Comparison of ENCODE assay signal across 23 cellular contexts in the genomic region with DNA sequence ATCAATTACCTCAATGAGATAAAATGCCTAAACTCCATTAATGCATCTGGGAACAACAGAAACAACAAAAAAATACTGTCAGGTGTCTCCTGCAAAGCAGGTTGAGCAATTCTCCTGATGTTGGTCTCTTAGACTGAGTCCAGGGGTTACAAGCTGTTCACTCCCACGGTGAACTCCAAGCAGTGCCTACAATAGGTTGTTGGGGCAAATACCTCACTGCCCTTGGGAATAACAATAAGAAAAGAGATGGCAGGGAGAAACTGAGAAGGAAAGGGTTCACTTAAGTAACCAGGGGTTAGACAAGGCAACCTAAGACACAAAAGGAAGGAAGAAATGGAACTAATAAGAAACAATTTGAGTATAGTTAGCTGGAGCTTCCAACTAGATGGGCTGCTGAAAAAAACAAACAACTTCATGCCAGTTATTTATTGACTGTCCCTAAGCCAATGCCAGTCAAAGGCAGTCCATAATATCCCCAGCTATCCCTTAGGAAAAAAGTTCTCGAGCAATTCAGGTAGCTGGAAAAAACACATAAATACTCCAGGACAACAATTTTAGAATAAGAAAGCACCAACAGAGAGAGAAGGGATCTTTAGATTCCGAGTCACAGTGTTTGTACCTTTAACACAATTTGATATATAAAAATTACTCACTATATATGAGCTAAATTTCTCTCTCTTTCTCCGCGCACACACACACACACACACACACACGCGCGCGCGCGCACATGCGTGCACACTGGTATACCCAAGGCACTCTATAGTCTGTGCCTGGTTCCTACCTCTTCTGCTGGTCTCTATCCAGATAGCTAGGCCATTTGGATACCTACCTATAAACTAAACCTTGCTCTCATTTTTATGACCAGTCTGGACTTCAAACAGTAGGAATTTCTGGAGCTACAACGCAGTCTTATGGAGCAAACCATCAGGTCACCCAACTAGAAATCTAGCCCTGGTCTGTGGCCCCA.
DNase-seq lines count a peak whose midpoint lies in the region; ATAC-seq, FAIRE-seq and TF ChIP-seq lines count a peak whose summit lies in the region.
"Had no signal": no experiment of that assay in that cellular context is flagged by ENCODE, and none has a peak within 500 bp of the region (broad histone marks: within the 10 kb centered on the region; RNA-seq: fewer than 3 reads in every experiment).

No MANE protein-coding gene starts in this region.

- no peaks in the 10 kb centered on the region for H3K79me2 ChIP-seq in H9 (ENCODE audit: insufficient read depth, low read length)

- H3K4me3 Mint-ChIP-seq in H9 = no peak overlapping the region

- no peaks in the 10 kb centered on the region for H3K4me1 ChIP-seq in H9 (ENCODE audit: insufficient read depth, low read length)
- H3K4me1 ChIP-seq in esophagus muscularis mucosa = no peaks in the 10 kb centered on the region
- H3K4me1 ChIP-seq in right lobe of liver = peaks cover 0 to 10% (median 0%) of the 10 kb centered on the region in 4 donors
- peaks cover 5 to 9% of the 10 kb centered on the region in 2 donors for H3K4me1 ChIP-seq in small intestine (ENCODE audit: control insufficient read depth in 2 of 2, insufficient read depth in 1 of 2, low read depth in 1 of 2, low read length in 1 of 2)
- H3K4me1 ChIP-seq in lower lobe of right lung = no peaks in the 10 kb centered on the region
- H3K4me1 ChIP-seq: BE2C, SJSA1 had no signal

- H2BK12ac ChIP-seq in H9 (ENCODE audit: insufficient read length, low read depth, low read length) = no peak overlapping the region

- WGBS in H9 (ENCODE audit: extremely low coverage, insufficient read length, low lambda C conversion rate) = no CpG with 5 or more reads among the region's 13 CpGs
- WGBS in esophagus muscularis mucosa = 88% methylated on average over 13 of the region's 13 CpGs
- 79% methylated on average over 13 of the region's 13 CpGs for WGBS in right lobe of liver (ENCODE audit: insufficient coverage, low coverage, low lambda C conversion rate, missing lambda C conversion rate)
- 80 to 91% (median 88%) methylated on average over 13 of the region's 13 CpGs for whole genome bisulfite sequencing in small intestine, 3 donors

- DNase-seq in H9 (no peak), esophagus muscularis mucosa (ENCODE audit: extremely low spot score) (peak; percentile 89), right lobe of liver (peak in 1 of 3 donors; percentile 62), small intestine (peak; percentile 90), lower lobe of right lung (no peak), NCI-H2171 (lab: John Stamatoyannopoulos, UW) (no peak), NCI-H226 (no peak)
- DNase-seq: 8988T, ACHN, BE2C, Calu3, DMS79 treated with DMSO at 0.1 percent for 48 hours, GF-D8, KBM-7, MV-4-11, NCI-H1105, NCI-H146, NCI-H2029, NCI-H526 treated with DMSO at 0.1 percent for 48 hours, Right ventricle myocardium superior, RPMI8226 had no signal

- H3K36me3 Mint-ChIP-seq in H9 (ENCODE audit: insufficient read depth in 1 of 3, low read depth in 3 of 3) = no peaks in the 10 kb centered on the region

- H3K4me2 ChIP-seq in H9 (ENCODE audit: insufficient read depth, insufficient read length, low read length) = no peak overlapping the region

- TF ChIP-seq POLR2A in esophagus muscularis mucosa (IDR thresholded peaks at IDR 0.05; ENCODE audit: low read depth) (no peak), right lobe of liver (IDR thresholded peaks at IDR 0.05) (no peak)

- no peaks in the 10 kb centered on the region for H3K9me3 Mint-ChIP-seq in H9

- no peak overlapping the region for H4K8ac ChIP-seq in H9 (replicated peaks; ENCODE audit: insufficient read length, low read depth, low read length)

- H3K23ac ChIP-seq in H9 (ENCODE audit: insufficient read length, low read depth, low read length) = no peak overlapping the region

- no peaks in the 10 kb centered on the region for H3K36me3 ChIP-seq in esophagus muscularis mucosa
- H3K36me3 ChIP-seq in right lobe of liver = no peaks in the 10 kb centered on the region
- no peaks in the 10 kb centered on the region for H3K36me3 ChIP-seq in small intestine (ENCODE audit: control insufficient read depth in 2 of 2, insufficient read depth in 2 of 2, low read length in 2 of 2)
- H3K36me3 ChIP-seq in lower lobe of right lung = no peaks in the 10 kb centered on the region
- H3K36me3 ChIP-seq: BE2C, SJSA1 had no signal

- no peak overlapping the region for H3K14ac ChIP-seq in H9 (ENCODE audit: insufficient read depth, low read length)

- no peak overlapping the region for H3K18ac ChIP-seq in H9 (ENCODE audit: insufficient read length, low read depth, low read length)

- peaks cover 3% of the 10 kb centered on the region for H3K27me3 Mint-ChIP-seq in H9 (ENCODE audit: low read depth)

- no peak overlapping the region for H2AK5ac ChIP-seq in H9 (ENCODE audit: insufficient read length, low read length)

- H3K27me3 ChIP-seq in H9 (ENCODE audit: insufficient read depth, low read length) = no peaks in the 10 kb centered on the region
- no peaks in the 10 kb centered on the region for H3K27me3 ChIP-seq in esophagus muscularis mucosa
- no peaks in the 10 kb centered on the region for H3K27me3 ChIP-seq in right lobe of liver
- H3K27me3 ChIP-seq in small intestine (ENCODE audit: control insufficient read depth in 2 of 2, insufficient read depth in 2 of 2, low read length in 2 of 2) = no peaks in the 10 kb centered on the region
- H3K27me3 ChIP-seq in lower lobe of right lung (ENCODE audit: low read depth) = no peaks in the 10 kb centered on the region
- H3K27me3 ChIP-seq: BE2C, SJSA1 had no signal

- H3K79me1 ChIP-seq in H9 (ENCODE audit: insufficient read depth, low read depth, low read length, poor library complexity, severe bottlenecking) = no peaks in the 10 kb centered on the region

- H3K4me1 Mint-ChIP-seq in H9 = peaks cover 2 to 6% of the 10 kb centered on the region in 2 experiments

- H3K27ac Mint-ChIP-seq in H9 = peak overlapping the region in 2 of 3 experiments; percentile 36 to 96; a peak in 1 of 7 replicates

- intact Hi-C loops in esophagus muscularis mucosa (cut with DNase I) (no loop called here), right lobe of liver (cut with DNase I) (no loop called here), lower lobe of right lung (cut with DNase I) (no loop called here)

- no peak overlapping the region for H2BK15ac ChIP-seq in H9 (ENCODE audit: low read depth, low read length)

- TF ChIP-seq CTCF in H9 (conservative IDR thresholded peaks at IDR 0.05) = no peak
- TF ChIP-seq CTCF in esophagus muscularis mucosa (IDR thresholded peaks at IDR 0.05) = no peak
- TF ChIP-seq CTCF in right lobe of liver (IDR thresholded peaks at IDR 0.05) = no peak
- TF ChIP-seq CTCF in lower lobe of right lung (IDR thresholded peaks at IDR 0.05) = no peak

- no peaks in the 10 kb centered on the region for H3K9me3 ChIP-seq in H9 (ENCODE audit: control insufficient read depth, low read depth, low read length)
- no peaks in the 10 kb centered on the region for H3K9me3 ChIP-seq in esophagus muscularis mucosa
- no peaks in the 10 kb centered on the region for H3K9me3 ChIP-seq in right lobe of liver
- no peaks in the 10 kb centered on the region for H3K9me3 ChIP-seq in small intestine (ENCODE audit: control insufficient read depth, low read depth)
- no peaks in the 10 kb centered on the region for H3K9me3 ChIP-seq in lower lobe of right lung
- H3K9me3 ChIP-seq: BE2C, SJSA1 had no signal

- H3K9ac ChIP-seq in H9 (ENCODE audit: extremely low read depth, insufficient read length, low read length) = no peak overlapping the region

- H3K27ac ChIP-seq in H9 (ENCODE audit: insufficient read length, low read depth, low read length) = no peak overlapping the region
- H3K27ac ChIP-seq in esophagus muscularis mucosa (replicated peaks in 1 of 4) = no peak overlapping the region
- peak overlapping the region in 1 of 3 donors; percentile 30 for H3K27ac ChIP-seq in right lobe of liver
- H3K27ac ChIP-seq in small intestine (ENCODE audit: low read depth in 1 of 2, low read length in 1 of 2) = peak overlapping the region in 1 of 2 donors; percentile 72
- no peak overlapping the region for H3K27ac ChIP-seq in lower lobe of right lung
- H3K27ac ChIP-seq: SJSA1 had no signal

- H4K20me1 ChIP-seq in H9 (ENCODE audit: control insufficient read depth, insufficient read depth, insufficient read length) = no peaks in the 10 kb centered on the region

- ATAC-seq in right lobe of liver (peak; percentile 91 to 96 (median 92)), lower lobe of right lung (no peak)

- no peak overlapping the region for H3K4me3 ChIP-seq in esophagus muscularis mucosa
- peak overlapping the region in 1 of 3 donors; percentile 17 for H3K4me3 ChIP-seq in right lobe of liver
- no peak overlapping the region for H3K4me3 ChIP-seq in small intestine (ENCODE audit: low read depth in 1 of 2, low read length in 2 of 2)
- no peak overlapping the region for H3K4me3 ChIP-seq in lower lobe of right lung
- H3K4me3 ChIP-seq: SJSA1 had no signal

- H2BK20ac ChIP-seq in H9 (ENCODE audit: low read depth, low read length, poor library complexity, severe bottlenecking) = no peak overlapping the region

- H4K5ac ChIP-seq in H9 (ENCODE audit: insufficient read length, low read depth, low read length) = no peak overlapping the region

- no peak overlapping the region for H3K56ac ChIP-seq in H9 (ENCODE audit: insufficient read length, low read depth, low read length)

- FAIRE-seq in small intestine (lab: Jason Lieb, UNC) = no peak
- FAIRE-seq: GM12891 had no signal

- no peak overlapping the region for H2AFZ ChIP-seq in H9 (ENCODE audit: low read length)

- no peak overlapping the region for H4K91ac ChIP-seq in H9 (ENCODE audit: insufficient read length, low read depth, low read length)

- no peak overlapping the region for H2BK120ac ChIP-seq in H9 (ENCODE audit: low read depth, low read length, poor library complexity, severe bottlenecking)

- H2BK5ac ChIP-seq in H9 (ENCODE audit: insufficient read length, low read length) = no peak overlapping the region

- no peaks in the 10 kb centered on the region for H3K23me2 ChIP-seq in H9 (ENCODE audit: insufficient read length, low read depth, low read length, poor library complexity, severe bottlenecking)

- no peak for TF ChIP-seq EP300 in esophagus muscularis mucosa (IDR thresholded peaks at IDR 0.05)

- H3K4ac ChIP-seq in H9 (ENCODE audit: low read depth, low read length) = no peak overlapping the region

- no peak overlapping the region for H3T11ph ChIP-seq in H9 (ENCODE audit: low read length)

Comparison
In these comparisons a context has a peak if more than half of its experiments do, and no peak if none do; other contexts are left out.
1. DNase-seq: peak in esophagus muscularis mucosa (single experiment) and small intestine (single experiment); none in H9 (single experiment), lower lobe of right lung (single experiment), NCI-H2171 (single experiment) and NCI-H226 (single experiment).
2. ATAC-seq: peak in right lobe of liver (4 of 4); none in lower lobe of right lung (0 of 2).